ENCODE assay signal across 9 cellular contexts in genomic region chr1:155321577-155322497, GRCh38. TPM values are rescaled to one million over a fixed set of nuclear protein-coding genes. Genes with fewer than 3 reads are reported as not detected.
DNase-seq lines count a peak whose midpoint lies in the region; ATAC-seq, FAIRE-seq and TF ChIP-seq lines count a peak whose summit lies in the region.
"Had no signal": no experiment of that assay in that cellular context is flagged by ENCODE, and none has a peak within 500 bp of the region (broad histone marks: within the 10 kb centered on the region; RNA-seq: fewer than 3 reads in every experiment).

No MANE protein-coding gene starts in this region.

- no peak overlapping the region for H2AFZ ChIP-seq in HepG2 (ENCODE audit: low read length)

- H3K27me3 Mint-ChIP-seq in activated CD4-positive, alpha-beta T cell treated with anti-CD3 and anti-CD28 coated beads for 36 hours, result no peaks in the 10 kb centered on the region

- no TSS peak for BruUV-seq in HepG2 (replicated peaks; lab: Mats Ljungman, UMichigan)

- no peak for TF ChIP-seq EP300 in HepG2 (IDR thresholded peaks at IDR 0.05; ENCODE audit: low read depth in 2 of 2, low read length in 2 of 2)
- TF ChIP-seq EP300 in HepG2 (CRISPR knock-in tag; IDR thresholded peaks at IDR 0.05; ENCODE audit: borderline replicate concordance), result no peak
- no peak for TF ChIP-seq EP300 in transverse colon (IDR thresholded peaks at IDR 0.05; ENCODE audit: low read depth)

- no peaks in the 10 kb centered on the region for H3K9me3 Mint-ChIP-seq in activated CD4-positive, alpha-beta T cell treated with anti-CD3 and anti-CD28 coated beads for 36 hours (ENCODE audit: low read depth)

- peaks cover 25% of the 10 kb centered on the region for H3K36me3 Mint-ChIP-seq in activated CD4-positive, alpha-beta T cell treated with anti-CD3 and anti-CD28 coated beads for 36 hours (ENCODE audit: low read depth)

- H3K4me2 ChIP-seq in HepG2 (ENCODE audit: low read depth, low read length), result peak overlapping the region; percentile 80

- DNase-seq in activated CD4-positive, alpha-beta T cell treated with anti-CD3 and anti-CD28 coated beads for 36 hours, result peak; percentile 16
- DNase-seq in activated CD4-positive, alpha-beta T cell treated with anti-CD3 and anti-CD28 coated beads for 48 hours, result no peak
- DNase-seq in astrocyte of the cerebellum (ENCODE audit: low read depth) (no peak), HepG2 (ENCODE audit: low spot score) (no peak), transverse colon (no peak), GM10248 (ENCODE audit: extremely low spot score) (no peak), NCI-H2196 treated with DMSO at 0.1 percent for 48 hours (lab: John Stamatoyannopoulos, UW; ENCODE audit: unreplicated experiment) (no peak), foreskin keratinocyte (no peak)

- H3K9me3 ChIP-seq in HepG2 (ENCODE audit: low read length), result no peaks in the 10 kb centered on the region
- no peaks in the 10 kb centered on the region for H3K9me3 ChIP-seq in transverse colon

- POLR2A ChIA-PET in activated CD4-positive, alpha-beta T cell treated with anti-CD3 and anti-CD28 coated beads for 36 hours (lab: Charles Lee), result interaction anchor here (1.0 to 1.1 kb wide), 2 partner anchors 70 to 699 kb away, joined by 3 to 4 read pairs; no protein-coding TSS in a partner anchor
- POLR2A ChIA-PET in HepG2 (lab: Yijun Ruan, JAX) (interaction anchor here (0.7 to 4.3 kb wide), 6 partner anchors 14 to 71 kb away, joined by 3 to 38 read pairs (median 8); partner anchors contain the start of genes CLK2, FDPS, PKLR and SCAMP3), GM10248 (lab: Yijun Ruan, JAX) (interaction anchor here (1.0 kb wide), 1 partner anchor 13 kb away, joined by 3 read pairs; the partner anchor contains the start of gene FDPS)

- TF ChIP-seq POLR2A in HepG2 (IDR thresholded peaks at IDR 0.05; ENCODE audit: insufficient read depth in 1 of 2, low read depth in 2 of 2, low read length in 2 of 2) (no peak), transverse colon (IDR thresholded peaks at IDR 0.05) (no peak)

- H3K36me3 ChIP-seq in HepG2 (replicated peaks in 1 of 2; ENCODE audit: control insufficient read depth in 1 of 2, insufficient read depth in 2 of 2, low read length in 2 of 2) (peaks cover 6 to 27% of the 10 kb centered on the region in 2 experiments; a peak in 4 of 5 replicates), transverse colon (no peaks in the 10 kb centered on the region)

- H4K20me1 ChIP-seq in HepG2 (ENCODE audit: insufficient read depth, low read length), result peaks cover 5% of the 10 kb centered on the region

- CTCF ChIA-PET in activated CD4-positive, alpha-beta T cell treated with anti-CD3 and anti-CD28 coated beads for 36 hours (lab: Charles Lee), result interaction anchor here (0.6 to 6.1 kb wide), 16 partner anchors 11 to 259 kb away, joined by 3 to 79 read pairs (median 4); partner anchors contain the start of genes FDPS and KRTCAP2
- CTCF ChIA-PET in HepG2 (lab: Yijun Ruan, JAX; ENCODE audit: low intra/inter-chr PET ratio, low total read pairs), result interaction anchor here (1.1 to 4.5 kb wide), 2 partner anchors 46 to 70 kb away, joined by 3 to 71 read pairs; no protein-coding TSS in a partner anchor
- CTCF ChIA-PET in GM10248 (lab: Yijun Ruan, JAX), result interaction anchor here (0.6 to 10.7 kb wide), 15 partner anchors 9 to 623 kb away, joined by 3 to 150 read pairs (median 5); partner anchors contain the start of genes FDPS, KRTCAP2 and THBS3

- in situ Hi-C loops in astrocyte of the cerebellum (cut with HindIII; ENCODE audit: low sequenced_read_pairs), result no loop called here
- in situ Hi-C loops in HepG2 (cut with HindIII; ENCODE audit: extremely low pct_ligation_motif_present, low pct_unique_long_range_greater_than_20kb), result no loop called here
- in situ Hi-C loops in transverse colon (cut with MboI; ENCODE audit: low pct_ligation_motif_present in 1 of 4, low pct_unique_long_range_greater_than_20kb in 1 of 4, low sequenced_read_pairs in 3 of 4), result loop anchor here (5.0 to 10.0 kb wide), 3 partner anchors 45 to 57 kb away; partner anchors contain the start of genes HCN3 (in 3 of the 4), CLK2 (in 2 of the 4) and SCAMP3 (in 1 of the 4)

- H3K4me3 ChIP-seq in astrocyte of the cerebellum (ENCODE audit: low read depth, low read length) (peak overlapping the region; percentile 85), HepG2 (replicated peaks in 1 of 3; ENCODE audit: insufficient read depth in 1 of 3, low read depth in 2 of 3, low read length in 3 of 3) (peak overlapping the region; percentile 80 to 94 (median 81); a peak in 5 of 6 replicates), transverse colon (peak overlapping the region in 3 of 4 donors; percentile 71 to 90 (median 79))

- H3K27ac ChIP-seq in HepG2 (ENCODE audit: extremely low read length, insufficient read depth, low read length) (peak overlapping the region; percentile 16), transverse colon (peak overlapping the region; percentile 98 to 100 (median 100)), foreskin keratinocyte (no peak overlapping the region)

- peaks cover 5% of the 10 kb centered on the region for H3K79me2 ChIP-seq in HepG2 (ENCODE audit: insufficient read depth, low read length)

- no peak for FAIRE-seq in HepG2 (lab: Jason Lieb, UNC)

- ATAC-seq in activated CD4-positive, alpha-beta T cell treated with anti-CD3 and anti-CD28 coated beads for 36 hours, result no peak
- ATAC-seq in HepG2, result no peak
- no peak for ATAC-seq in foreskin keratinocyte

- peaks cover 33% of the 10 kb centered on the region for H3K4me1 ChIP-seq in HepG2 (ENCODE audit: insufficient read depth, low read length)
- H3K4me1 ChIP-seq in transverse colon, result peaks cover 14 to 50% (median 44%) of the 10 kb centered on the region in 4 donors
- H3K4me1 ChIP-seq in foreskin keratinocyte, result peaks cover 3% of the 10 kb centered on the region

- no peaks in the 10 kb centered on the region; a peak in 1 of 5 replicates for H3K27me3 ChIP-seq in HepG2 (ENCODE audit: control insufficient read depth in 1 of 2, insufficient read depth in 2 of 2, low read length in 2 of 2)
- no peaks in the 10 kb centered on the region for H3K27me3 ChIP-seq in transverse colon
- H3K27me3 ChIP-seq in foreskin keratinocyte, result no peaks in the 10 kb centered on the region

- H3K4me1 Mint-ChIP-seq in activated CD4-positive, alpha-beta T cell treated with anti-CD3 and anti-CD28 coated beads for 36 hours, result peaks cover 42% of the 10 kb centered on the region

- TF ChIP-seq CTCF in astrocyte of the cerebellum (IDR thresholded peaks at IDR 0.05; ENCODE audit: low read depth, low read length, missing control alignments), result no peak
- no peak for TF ChIP-seq CTCF in HepG2 (CRISPR knock-in tag; IDR thresholded peaks at IDR 0.05)
- TF ChIP-seq CTCF in transverse colon (IDR thresholded peaks at IDR 0.05), result no peak
- TF ChIP-seq CTCF in GM10248 (IDR thresholded peaks at IDR 0.05; ENCODE audit: control extremely low read depth, extremely low read depth, low read depth, missing control alignments), result no peak
- TF ChIP-seq CTCF in foreskin keratinocyte (conservative IDR thresholded peaks at IDR 0.05), result no peak

- intact Hi-C loops in activated CD4-positive, alpha-beta T cell treated with anti-CD3 and anti-CD28 coated beads for 36 hours (cut with DNase I, micrococcal nuclease), result loop anchor here (5.0 to 10.0 kb wide), 7 partner anchors 115 to 655 kb away; partner anchors contain the start of genes ARHGEF2 (in 1 of the 2), DAP3 (in 1 of the 2), MTX1 (in 1 of the 2) and SLC50A1 (in 1 of the 2)
- intact Hi-C loops in HepG2 (cut with micrococcal nuclease; ENCODE audit: unreplicated experiment) (loop anchor here (5.0 kb wide), 3 partner anchors 45 to 270 kb away; partner anchors contain the start of genes HCN3, MTX1 and THBS3), transverse colon (cut with DNase I; ENCODE audit: low total_unique reads) (loop anchor here (5.0 kb wide), 1 partner anchor 45 kb away; the partner anchor contains the start of gene HCN3)

- H3K9ac ChIP-seq in HepG2 (ENCODE audit: insufficient read depth, low read depth, low read length), result 0 out of 2 replicates have a peak overlapping the region, but pooled peaks have one; percentile 16

- no peak overlapping the region for H3K27ac Mint-ChIP-seq in activated CD4-positive, alpha-beta T cell treated with anti-CD3 and anti-CD28 coated beads for 36 hours

- peak overlapping the region; percentile 76 for H3K4me3 Mint-ChIP-seq in activated CD4-positive, alpha-beta T cell treated with anti-CD3 and anti-CD28 coated beads for 36 hours

- WGBS in HepG2 (ENCODE audit: low lambda C conversion rate), result 54% methylated on average over 21 of the region's 29 CpGs
- WGBS in transverse colon (ENCODE audit: low coverage in 1 of 2), 2 donors, result 58 to 73% methylated on average over 3 to 27 of the region's 29 CpGs

- TF ChIP-seq RAD21 in HepG2 (CRISPR knock-in tag; IDR thresholded peaks at IDR 0.05), result no peak

RNA-seq across cellular contexts. Expression of gene RUSC1, which starts 1.1 kb away (rescaled TPM):
- total RNA-seq in activated CD4-positive, alpha-beta T cell treated with anti-CD3 and anti-CD28 coated beads for 36 hours, result 10 to 100 TPM; 21.3 to 22.2 TPM
- 15.9 and 18.7 TPM in 2 replicates for total RNA-seq in HepG2 (2016; rRNA removed; fragmentation: Illumina TruSeq; extraction: Trizol)
- total RNA-seq in HepG2 (2016; cell fraction: cytosol; rRNA removed; fragmentation: Illumina TruSeq; extraction: Trizol; ENCODE audit: low read depth), result 9.4 and 10.1 TPM in 2 replicates
- total RNA-seq in HepG2 (2016; cell fraction: insoluble cytoplasmic fraction; rRNA removed; fragmentation: Illumina TruSeq; extraction: Trizol), result 14.8 and 19.6 TPM in 2 replicates
- 19.4 and 21.9 TPM in 2 replicates for total RNA-seq in HepG2 (2016; cell fraction: membrane; rRNA removed; fragmentation: Illumina TruSeq; extraction: Trizol)
- 13.5 and 19.1 TPM in 2 replicates for total RNA-seq in HepG2 (2016; cell fraction: nucleus; rRNA removed; fragmentation: Illumina TruSeq; extraction: Trizol)
- 20.4 and 21.4 TPM in 2 replicates for polyA plus RNA-seq in HepG2 (2011; rRNA removed)
- 13.8 and 18.3 TPM in 2 replicates for polyA plus RNA-seq in HepG2 (2011; cell fraction: cytosol; rRNA removed)
- polyA plus RNA-seq in HepG2 (2011; cell fraction: nucleus; rRNA removed), result 72.9 and 80.6 TPM in 2 replicates
- 9.4 and 13.3 TPM in 2 replicates for polyA plus RNA-seq in HepG2 (2012)
- 14.0 and 17.7 TPM in 2 replicates for polyA plus RNA-seq in HepG2 (2016; cell fraction: cytosol; fragmentation: Illumina TruSeq; extraction: Trizol; ENCODE audit: low read depth)
- 21.9 and 27.7 TPM in 2 replicates for polyA plus RNA-seq in HepG2 (2016; cell fraction: insoluble cytoplasmic fraction; fragmentation: Illumina TruSeq; extraction: Trizol; ENCODE audit: low read depth)
- polyA plus RNA-seq in HepG2 (2016; cell fraction: membrane; fragmentation: Illumina TruSeq; extraction: Trizol; ENCODE audit: low read depth), result 22.4 and 26.1 TPM in 2 replicates
- 48.2 and 50.9 TPM in 2 replicates for polyA plus RNA-seq in HepG2 (2016; cell fraction: nucleus; fragmentation: Illumina TruSeq; extraction: Trizol; ENCODE audit: insufficient read depth, low read depth)
- polyA minus RNA-seq in HepG2 (2011; rRNA and poly(A)+ RNA removed; ENCODE audit: low replicate concordance), result 29.1 and 81.2 TPM in 2 replicates
- polyA minus RNA-seq in HepG2 (2011; cell fraction: cytosol; rRNA and poly(A)+ RNA removed), result 8.8 and 9.9 TPM in 2 replicates
- polyA minus RNA-seq in HepG2 (2011; cell fraction: nucleus; rRNA and poly(A)+ RNA removed), result 12.6 and 12.8 TPM in 2 replicates
- total RNA-seq in transverse colon, result 100 to 1,000 TPM in 1 of 4 donors, 10 to 100 TPM in 3; 43.4 to 121 (median 65.5) TPM
- 38.1 TPM in 2 replicates for total RNA-seq in foreskin keratinocyte
- 57.2 and 59.7 TPM in 2 replicates for polyA plus RNA-seq in foreskin keratinocyte

RNA-seq across cellular contexts. Expression of gene FDPS, which starts 13.2 kb away (rescaled TPM):
- 100 to 1,000 TPM; 255 to 354 TPM for total RNA-seq in activated CD4-positive, alpha-beta T cell treated with anti-CD3 and anti-CD28 coated beads for 36 hours
- total RNA-seq in HepG2 (2016; rRNA removed; fragmentation: Illumina TruSeq; extraction: Trizol) (519 and 610 TPM in 2 replicates), transverse colon (100 to 1,000 TPM in 2 of 4 donors, 10 to 100 TPM in 2; 73.7 to 158 (median 104) TPM), foreskin keratinocyte (817 and 1,032 TPM in 2 replicates)
- 109 and 111 TPM in 2 replicates for total RNA-seq in HepG2 (2016; cell fraction: cytosol; rRNA removed; fragmentation: Illumina TruSeq; extraction: Trizol; ENCODE audit: low read depth)
- total RNA-seq in HepG2 (2016; cell fraction: insoluble cytoplasmic fraction; rRNA removed; fragmentation: Illumina TruSeq; extraction: Trizol), result 529 and 601 TPM in 2 replicates
- 138 and 151 TPM in 2 replicates for total RNA-seq in HepG2 (2016; cell fraction: membrane; rRNA removed; fragmentation: Illumina TruSeq; extraction: Trizol)
- 274 and 312 TPM in 2 replicates for total RNA-seq in HepG2 (2016; cell fraction: nucleus; rRNA removed; fragmentation: Illumina TruSeq; extraction: Trizol)
- polyA plus RNA-seq in HepG2 (2011; rRNA removed) (264 and 345 TPM in 2 replicates), foreskin keratinocyte (984 and 1,208 TPM in 2 replicates)
- 233 and 344 TPM in 2 replicates for polyA plus RNA-seq in HepG2 (2011; cell fraction: cytosol; rRNA removed)
- 252 and 375 TPM in 2 replicates for polyA plus RNA-seq in HepG2 (2011; cell fraction: nucleus; rRNA removed)
- polyA plus RNA-seq in HepG2 (2012), result 341 and 401 TPM in 2 replicates
- 82.5 and 94.9 TPM in 2 replicates for polyA plus RNA-seq in HepG2 (2016; cell fraction: cytosol; fragmentation: Illumina TruSeq; extraction: Trizol; ENCODE audit: low read depth)
- polyA plus RNA-seq in HepG2 (2016; cell fraction: insoluble cytoplasmic fraction; fragmentation: Illumina TruSeq; extraction: Trizol; ENCODE audit: low read depth), result 516 and 544 TPM in 2 replicates
- 100 and 109 TPM in 2 replicates for polyA plus RNA-seq in HepG2 (2016; cell fraction: membrane; fragmentation: Illumina TruSeq; extraction: Trizol; ENCODE audit: low read depth)
- polyA plus RNA-seq in HepG2 (2016; cell fraction: nucleus; fragmentation: Illumina TruSeq; extraction: Trizol; ENCODE audit: insufficient read depth, low read depth), result 566 and 576 TPM in 2 replicates
- 110 and 303 TPM in 2 replicates for polyA minus RNA-seq in HepG2 (2011; rRNA and poly(A)+ RNA removed; ENCODE audit: low replicate concordance)
- polyA minus RNA-seq in HepG2 (2011; cell fraction: cytosol; rRNA and poly(A)+ RNA removed), result 94.6 and 134 TPM in 2 replicates
- polyA minus RNA-seq in HepG2 (2011; cell fraction: nucleus; rRNA and poly(A)+ RNA removed), result 70.3 and 113 TPM in 2 replicates

RNA-seq across cellular contexts. Expression of gene PKLR, which starts 20.6 kb away (rescaled TPM):
- total RNA-seq in activated CD4-positive, alpha-beta T cell treated with anti-CD3 and anti-CD28 coated beads for 36 hours, result not detected
- 10.3 and 13.6 TPM in 2 replicates for total RNA-seq in HepG2 (2016; rRNA removed; fragmentation: Illumina TruSeq; extraction: Trizol)
- total RNA-seq in HepG2 (2016; cell fraction: cytosol; rRNA removed; fragmentation: Illumina TruSeq; extraction: Trizol; ENCODE audit: low read depth), result 0.51 and 0.79 TPM in 2 replicates
- 10.0 and 10.3 TPM in 2 replicates for total RNA-seq in HepG2 (2016; cell fraction: insoluble cytoplasmic fraction; rRNA removed; fragmentation: Illumina TruSeq; extraction: Trizol)
- 2.4 and 2.7 TPM in 2 replicates for total RNA-seq in HepG2 (2016; cell fraction: membrane; rRNA removed; fragmentation: Illumina TruSeq; extraction: Trizol)
- 5.1 and 8.0 TPM in 2 replicates for total RNA-seq in HepG2 (2016; cell fraction: nucleus; rRNA removed; fragmentation: Illumina TruSeq; extraction: Trizol)
- polyA plus RNA-seq in HepG2 (2011; rRNA removed), result 29.3 and 43.2 TPM in 2 replicates
- polyA plus RNA-seq in HepG2 (2011; cell fraction: cytosol; rRNA removed), result 26.7 and 30.1 TPM in 2 replicates
- polyA plus RNA-seq in HepG2 (2011; cell fraction: nucleus; rRNA removed), result 35.4 and 48.8 TPM in 2 replicates
- polyA plus RNA-seq in HepG2 (2012), result 29.8 and 32.5 TPM in 2 replicates
- polyA plus RNA-seq in HepG2 (2016; cell fraction: cytosol; fragmentation: Illumina TruSeq; extraction: Trizol; ENCODE audit: low read depth), result 0.97 and 1.0 TPM in 2 replicates
- polyA plus RNA-seq in HepG2 (2016; cell fraction: insoluble cytoplasmic fraction; fragmentation: Illumina TruSeq; extraction: Trizol; ENCODE audit: low read depth), result 13.3 and 16.3 TPM in 2 replicates
- polyA plus RNA-seq in HepG2 (2016; cell fraction: membrane; fragmentation: Illumina TruSeq; extraction: Trizol; ENCODE audit: low read depth), result 2.9 and 3.0 TPM in 2 replicates
- polyA plus RNA-seq in HepG2 (2016; cell fraction: nucleus; fragmentation: Illumina TruSeq; extraction: Trizol; ENCODE audit: insufficient read depth, low read depth), result 10.7 and 11.1 TPM in 2 replicates
- 0.16 and 52.2 TPM in 2 replicates for polyA minus RNA-seq in HepG2 (2011; rRNA and poly(A)+ RNA removed; ENCODE audit: low replicate concordance)
- 14.6 and 19.0 TPM in 2 replicates for polyA minus RNA-seq in HepG2 (2011; cell fraction: cytosol; rRNA and poly(A)+ RNA removed)
- polyA minus RNA-seq in HepG2 (2011; cell fraction: nucleus; rRNA and poly(A)+ RNA removed), result 9.5 and 15.8 TPM in 2 replicates
- 1 to 10 TPM in 1 of 4 donors, under 1 TPM in 2, not detected in 1; 0.40 to 5.6 (median 0.64) TPM for total RNA-seq in transverse colon
- 0.03 and 0.14 TPM in 2 replicates for total RNA-seq in foreskin keratinocyte
- 0.07 and 0.08 TPM in 2 replicates for polyA plus RNA-seq in foreskin keratinocyte
- total RNA-seq: T-helper 2 cell treated with Interferon-gamma antibody and Interleukin-4, amounts not matched to agents 100 ng/mL and 5 ng/mL, for 36 hours had no signal

RNA-seq across cellular contexts. Expression of gene HCN3, which starts 44.6 kb away (rescaled TPM):
- total RNA-seq in activated CD4-positive, alpha-beta T cell treated with anti-CD3 and anti-CD28 coated beads for 36 hours, result 1 to 10 TPM; 1.9 to 2.3 TPM
- 1.3 and 2.4 TPM in 2 replicates for total RNA-seq in HepG2 (2016; rRNA removed; fragmentation: Illumina TruSeq; extraction: Trizol)
- 0.44 and 0.51 TPM in 2 replicates for total RNA-seq in HepG2 (2016; cell fraction: cytosol; rRNA removed; fragmentation: Illumina TruSeq; extraction: Trizol; ENCODE audit: low read depth)
- 0.77 and 3.4 TPM in 2 replicates for total RNA-seq in HepG2 (2016; cell fraction: insoluble cytoplasmic fraction; rRNA removed; fragmentation: Illumina TruSeq; extraction: Trizol)
- 0.74 and 0.96 TPM in 2 replicates for total RNA-seq in HepG2 (2016; cell fraction: membrane; rRNA removed; fragmentation: Illumina TruSeq; extraction: Trizol)
- total RNA-seq in HepG2 (2016; cell fraction: nucleus; rRNA removed; fragmentation: Illumina TruSeq; extraction: Trizol), result 5.8 and 5.9 TPM in 2 replicates
- 10.2 and 15.0 TPM in 2 replicates for polyA plus RNA-seq in HepG2 (2011; rRNA removed)
- 3.4 and 4.0 TPM in 2 replicates for polyA plus RNA-seq in HepG2 (2011; cell fraction: cytosol; rRNA removed)
- 55.6 and 56.4 TPM in 2 replicates for polyA plus RNA-seq in HepG2 (2011; cell fraction: nucleus; rRNA removed)
- 6.1 and 7.0 TPM in 2 replicates for polyA plus RNA-seq in HepG2 (2012)
- 0.40 TPM in 2 replicates for polyA plus RNA-seq in HepG2 (2016; cell fraction: cytosol; fragmentation: Illumina TruSeq; extraction: Trizol; ENCODE audit: low read depth)
- 1.1 and 1.3 TPM in 2 replicates for polyA plus RNA-seq in HepG2 (2016; cell fraction: insoluble cytoplasmic fraction; fragmentation: Illumina TruSeq; extraction: Trizol; ENCODE audit: low read depth)
- polyA plus RNA-seq in HepG2 (2016; cell fraction: membrane; fragmentation: Illumina TruSeq; extraction: Trizol; ENCODE audit: low read depth), result 0.72 and 0.85 TPM in 2 replicates
- 18.6 and 19.5 TPM in 2 replicates for polyA plus RNA-seq in HepG2 (2016; cell fraction: nucleus; fragmentation: Illumina TruSeq; extraction: Trizol; ENCODE audit: insufficient read depth, low read depth)
- 17.8 and 35.4 TPM in 2 replicates for polyA minus RNA-seq in HepG2 (2011; rRNA and poly(A)+ RNA removed; ENCODE audit: low replicate concordance)
- 1.4 and 3.0 TPM in 2 replicates for polyA minus RNA-seq in HepG2 (2011; cell fraction: cytosol; rRNA and poly(A)+ RNA removed)
- 8.8 and 11.3 TPM in 2 replicates for polyA minus RNA-seq in HepG2 (2011; cell fraction: nucleus; rRNA and poly(A)+ RNA removed)
- total RNA-seq in transverse colon, result 10 to 100 TPM; 13.0 to 34.0 (median 22.2) TPM
- 2.2 and 3.4 TPM in 2 replicates for total RNA-seq in foreskin keratinocyte
- polyA plus RNA-seq in foreskin keratinocyte, result 2.3 and 2.4 TPM in 2 replicates

RNA-seq across cellular contexts. Expression of gene CLK2, which starts 48.5 kb away (rescaled TPM):
- 10 to 100 TPM; 81.4 to 86.6 TPM for total RNA-seq in activated CD4-positive, alpha-beta T cell treated with anti-CD3 and anti-CD28 coated beads for 36 hours
- total RNA-seq in HepG2 (2016; rRNA removed; fragmentation: Illumina TruSeq; extraction: Trizol) (10.1 and 20.1 TPM in 2 replicates), transverse colon (10 to 100 TPM; 31.9 to 92.9 (median 51.5) TPM), foreskin keratinocyte (31.5 and 34.0 TPM in 2 replicates)
- total RNA-seq in HepG2 (2016; cell fraction: cytosol; rRNA removed; fragmentation: Illumina TruSeq; extraction: Trizol; ENCODE audit: low read depth), result 8.5 and 11.8 TPM in 2 replicates
- 10.6 and 19.2 TPM in 2 replicates for total RNA-seq in HepG2 (2016; cell fraction: insoluble cytoplasmic fraction; rRNA removed; fragmentation: Illumina TruSeq; extraction: Trizol)
- total RNA-seq in HepG2 (2016; cell fraction: membrane; rRNA removed; fragmentation: Illumina TruSeq; extraction: Trizol), result 9.3 and 12.0 TPM in 2 replicates
- 23.9 and 32.6 TPM in 2 replicates for total RNA-seq in HepG2 (2016; cell fraction: nucleus; rRNA removed; fragmentation: Illumina TruSeq; extraction: Trizol)
- polyA plus RNA-seq in HepG2 (2011; rRNA removed) (73.5 and 74.0 TPM in 2 replicates), foreskin keratinocyte (25.5 and 28.3 TPM in 2 replicates)
- polyA plus RNA-seq in HepG2 (2011; cell fraction: cytosol; rRNA removed), result 23.9 and 24.4 TPM in 2 replicates
- 317 and 392 TPM in 2 replicates for polyA plus RNA-seq in HepG2 (2011; cell fraction: nucleus; rRNA removed)
- 31.3 and 32.7 TPM in 2 replicates for polyA plus RNA-seq in HepG2 (2012)
- polyA plus RNA-seq in HepG2 (2016; cell fraction: cytosol; fragmentation: Illumina TruSeq; extraction: Trizol; ENCODE audit: low read depth), result 3.0 and 3.3 TPM in 2 replicates
- 15.8 and 17.9 TPM in 2 replicates for polyA plus RNA-seq in HepG2 (2016; cell fraction: insoluble cytoplasmic fraction; fragmentation: Illumina TruSeq; extraction: Trizol; ENCODE audit: low read depth)
- polyA plus RNA-seq in HepG2 (2016; cell fraction: membrane; fragmentation: Illumina TruSeq; extraction: Trizol; ENCODE audit: low read depth), result 7.6 TPM in 2 replicates
- polyA plus RNA-seq in HepG2 (2016; cell fraction: nucleus; fragmentation: Illumina TruSeq; extraction: Trizol; ENCODE audit: insufficient read depth, low read depth), result 110 and 120 TPM in 2 replicates
- polyA minus RNA-seq in HepG2 (2011; rRNA and poly(A)+ RNA removed; ENCODE audit: low replicate concordance), result 47.2 and 97.7 TPM in 2 replicates
- polyA minus RNA-seq in HepG2 (2011; cell fraction: cytosol; rRNA and poly(A)+ RNA removed), result 12.4 and 13.9 TPM in 2 replicates
- polyA minus RNA-seq in HepG2 (2011; cell fraction: nucleus; rRNA and poly(A)+ RNA removed), result 94.1 and 94.6 TPM in 2 replicates

Comparison
In these comparisons a context has a peak if more than half of its experiments do, and no peak if none do; other contexts are left out.
1. in situ Hi-C loops: an anchor here in transverse colon (5.0 to 10.0 kb wide); none called in astrocyte of the cerebellum and HepG2.